ENCODE assay signal across 1 cellular context in the genomic region with DNA sequence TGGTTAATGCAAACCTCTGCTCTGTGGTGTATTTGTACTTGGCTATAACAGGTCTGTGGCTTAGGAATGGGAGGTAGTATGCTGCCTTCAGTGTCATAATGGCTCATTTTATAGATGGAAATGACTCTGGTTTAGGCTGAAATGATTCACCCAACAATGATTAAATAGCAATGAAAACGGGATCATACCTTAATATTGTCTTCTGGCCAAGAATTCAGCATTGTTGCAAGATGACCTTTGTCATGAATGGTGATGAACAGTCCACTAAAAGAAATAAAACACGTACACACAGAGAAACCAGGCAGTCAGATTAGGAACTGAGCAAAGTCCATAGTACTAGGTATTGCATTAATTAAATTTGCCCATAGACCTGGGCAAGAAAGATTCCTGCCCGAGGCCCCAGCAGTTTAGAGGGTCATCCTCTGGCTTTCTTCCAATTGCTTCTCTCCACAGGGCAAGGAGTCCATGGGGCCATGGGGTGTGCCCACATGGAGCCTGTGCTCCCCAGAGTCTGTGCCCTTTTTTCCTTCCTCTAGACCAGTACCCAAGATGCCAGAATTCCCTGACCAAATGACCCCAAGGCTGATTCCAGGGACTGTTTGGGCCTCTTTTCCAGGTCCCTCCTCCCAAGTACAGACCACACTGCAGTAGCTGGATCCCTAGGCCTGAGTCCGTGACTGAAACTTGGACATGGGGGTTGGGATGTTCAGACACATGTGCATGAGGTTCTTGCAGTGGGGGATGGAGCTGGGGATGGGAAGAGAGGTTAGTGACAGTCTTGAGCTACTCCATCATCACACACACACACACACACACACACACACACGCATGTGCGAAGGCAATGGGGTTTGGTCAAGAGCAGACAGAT.
TF ChIP-seq lines count a peak whose summit lies in the region.

No MANE protein-coding gene starts in this region.

TF ChIP-seq in IMR-90, 13 proteins besides CTCF, POLR2A, EP300 and RAD21:
- no peak for TF ChIP-seq BHLHE40 (IDR thresholded peaks at IDR 0.05; ENCODE audit: low read depth, low read length)
